In the genomic region with DNA sequence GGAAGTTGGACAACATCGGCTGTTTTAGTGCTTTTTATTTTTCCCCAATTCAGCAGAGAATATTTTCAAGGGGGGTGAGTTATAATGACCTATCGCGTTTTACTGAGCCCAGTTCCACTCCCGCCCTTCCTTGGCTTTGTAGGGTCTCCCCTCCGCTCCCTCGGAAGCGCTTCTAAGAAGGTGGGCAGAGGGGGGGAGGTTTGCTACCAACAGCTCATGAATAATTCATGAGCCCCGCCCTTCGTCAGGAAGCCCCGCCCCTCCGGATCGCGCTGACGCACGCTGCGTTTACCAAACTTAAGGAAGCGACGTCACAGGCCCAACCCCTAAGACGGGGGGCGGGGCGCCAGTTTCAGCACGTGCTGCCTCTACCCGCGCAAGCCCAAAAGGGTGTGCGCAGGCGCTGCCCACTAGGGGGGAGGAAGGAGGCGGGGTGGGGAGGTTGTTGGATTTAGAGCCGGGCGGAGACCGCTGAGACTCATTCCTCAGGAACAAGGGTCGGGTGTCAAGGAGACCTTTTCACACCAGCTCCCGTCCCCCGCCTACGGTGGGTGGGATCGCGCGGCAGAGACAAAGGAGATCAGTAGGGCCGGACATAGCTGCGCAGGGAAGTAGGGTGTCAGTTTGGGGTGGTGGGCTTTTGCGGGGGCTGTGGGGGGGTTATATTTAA, we compare ENCODE assay signal across 1 cellular context.
TF ChIP-seq lines count a peak whose summit lies in the region.

No MANE protein-coding gene starts in this region.

TF ChIP-seq in HEK293, 187 proteins besides CTCF, POLR2A, EP300 and RAD21 (continued from another document and continues in another):
- TF ChIP-seq, protein P1, sequence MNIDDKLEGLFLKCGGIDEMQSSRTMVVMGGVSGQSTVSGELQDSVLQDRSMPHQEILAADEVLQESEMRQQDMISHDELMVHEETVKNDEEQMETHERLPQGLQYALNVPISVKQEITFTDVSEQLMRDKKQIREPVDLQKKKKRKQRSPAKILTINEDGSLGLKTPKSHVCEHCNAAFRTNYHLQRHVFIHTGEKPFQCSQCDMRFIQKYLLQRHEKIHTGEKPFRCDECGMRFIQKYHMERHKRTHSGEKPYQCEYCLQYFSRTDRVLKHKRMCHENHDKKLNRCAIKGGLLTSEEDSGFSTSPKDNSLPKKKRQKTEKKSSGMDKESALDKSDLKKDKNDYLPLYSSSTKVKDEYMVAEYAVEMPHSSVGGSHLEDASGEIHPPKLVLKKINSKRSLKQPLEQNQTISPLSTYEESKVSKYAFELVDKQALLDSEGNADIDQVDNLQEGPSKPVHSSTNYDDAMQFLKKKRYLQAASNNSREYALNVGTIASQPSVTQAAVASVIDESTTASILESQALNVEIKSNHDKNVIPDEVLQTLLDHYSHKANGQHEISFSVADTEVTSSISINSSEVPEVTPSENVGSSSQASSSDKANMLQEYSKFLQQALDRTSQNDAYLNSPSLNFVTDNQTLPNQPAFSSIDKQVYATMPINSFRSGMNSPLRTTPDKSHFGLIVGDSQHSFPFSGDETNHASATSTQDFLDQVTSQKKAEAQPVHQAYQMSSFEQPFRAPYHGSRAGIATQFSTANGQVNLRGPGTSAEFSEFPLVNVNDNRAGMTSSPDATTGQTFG (tag by site-specific recombination; IDR thresholded peaks at IDR 0.05; ENCODE audit: borderline replicate concordance) = no peak
- TF ChIP-seq SALL2 (tag by site-specific recombination; IDR thresholded peaks at IDR 0.05; ENCODE audit: borderline replicate concordance) (no peak), ZNF341 (tag by site-specific recombination; IDR thresholded peaks at IDR 0.05; ENCODE audit: low read depth) (peak; percentile 100), ZSCAN30 (tag by site-specific recombination; IDR thresholded peaks at IDR 0.05) (peak; percentile 5), KLF1 (tag by site-specific recombination; IDR thresholded peaks at IDR 0.05) (peak; percentile 74), ZNF37A (tag by site-specific recombination; IDR thresholded peaks at IDR 0.05) (no peak), ZNF132 (tag by site-specific recombination; IDR thresholded peaks at IDR 0.05; ENCODE audit: borderline replicate concordance) (no peak), ZNF221 (tag by site-specific recombination; IDR thresholded peaks at IDR 0.05; ENCODE audit: borderline replicate concordance) (peak; percentile 90; the same call in 1 of the 2 replicates), SP3 (tag by site-specific recombination; IDR thresholded peaks at IDR 0.05) (peak; percentile 93), PRDM1 (tag by site-specific recombination; IDR thresholded peaks at IDR 0.05) (no peak), ZNF624 (tag by site-specific recombination; IDR thresholded peaks at IDR 0.05) (no peak), ZNF610 (tag by site-specific recombination; IDR thresholded peaks at IDR 0.05; ENCODE audit: borderline replicate concordance) (peak; percentile 23; the same call in 1 of the 2 replicates), ZNF660 (tag by site-specific recombination; IDR thresholded peaks at IDR 0.05) (peak; percentile 48), ZNF302 (tag by site-specific recombination; IDR thresholded peaks at IDR 0.05; ENCODE audit: low read depth) (peak; percentile 18; the same call in 1 of the 2 replicates), SCRT2 (tag by site-specific recombination; IDR thresholded peaks at IDR 0.05) (0 out of 2 replicates have a peak, but pooled peaks have one; percentile 9), ZNF670 (tag by site-specific recombination; IDR thresholded peaks at IDR 0.05; ENCODE audit: low read depth) (no peak), ZNF324 (tag by site-specific recombination; IDR thresholded peaks at IDR 0.05) (no peak; the same call in 1 of the 2 replicates), SP7 (tag by site-specific recombination; IDR thresholded peaks at IDR 0.05) (no peak; the same call in 1 of the 2 replicates), ZNF621 (tag by site-specific recombination; IDR thresholded peaks at IDR 0.05) (no peak), ZNF48 (tag by site-specific recombination; IDR thresholded peaks at IDR 0.05) (no peak), BCL11A (tag by site-specific recombination; IDR thresholded peaks at IDR 0.05; ENCODE audit: low read depth) (0 out of 2 replicates have a peak, but pooled peaks have one; percentile 20), ZNF654 (tag by site-specific recombination; IDR thresholded peaks at IDR 0.05; ENCODE audit: low read depth) (no peak), ZNF404 (tag by site-specific recombination; IDR thresholded peaks at IDR 0.05) (no peak), ZNF785 (tag by site-specific recombination; IDR thresholded peaks at IDR 0.05) (no peak), ZNF623 (tag by site-specific recombination; IDR thresholded peaks at IDR 0.05) (0 out of 2 replicates have a peak, but pooled peaks have one; percentile 41), ZNF112 (tag by site-specific recombination; IDR thresholded peaks at IDR 0.05) (no peak), ZNF585B (tag by site-specific recombination; IDR thresholded peaks at IDR 0.05) (no peak), ZNF571 (tag by site-specific recombination; IDR thresholded peaks at IDR 0.05) (no peak), IKZF3 (tag by site-specific recombination; IDR thresholded peaks at IDR 0.05) (peak; percentile 82), YY2 (tag by site-specific recombination; IDR thresholded peaks at IDR 0.05) (no peak; the same call in 1 of the 2 replicates), ZNF133 (tag by site-specific recombination; IDR thresholded peaks at IDR 0.05) (no peak), ZNF658 (tag by site-specific recombination; IDR thresholded peaks at IDR 0.05) (no peak)
- TF ChIP-seq, protein P2, sequence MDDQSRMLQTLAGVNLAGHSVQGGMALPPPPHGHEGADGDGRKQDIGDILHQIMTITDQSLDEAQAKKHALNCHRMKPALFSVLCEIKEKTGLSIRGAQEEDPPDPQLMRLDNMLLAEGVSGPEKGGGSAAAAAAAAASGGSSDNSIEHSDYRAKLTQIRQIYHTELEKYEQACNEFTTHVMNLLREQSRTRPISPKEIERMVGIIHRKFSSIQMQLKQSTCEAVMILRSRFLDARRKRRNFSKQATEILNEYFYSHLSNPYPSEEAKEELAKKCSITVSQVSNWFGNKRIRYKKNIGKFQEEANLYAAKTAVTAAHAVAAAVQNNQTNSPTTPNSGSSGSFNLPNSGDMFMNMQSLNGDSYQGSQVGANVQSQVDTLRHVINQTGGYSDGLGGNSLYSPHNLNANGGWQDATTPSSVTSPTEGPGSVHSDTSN (CRISPR knock-in tag; IDR thresholded peaks at IDR 0.05) = peak; percentile 66; the same call in 1 of the 2 replicates
- TF ChIP-seq, protein P3, sequence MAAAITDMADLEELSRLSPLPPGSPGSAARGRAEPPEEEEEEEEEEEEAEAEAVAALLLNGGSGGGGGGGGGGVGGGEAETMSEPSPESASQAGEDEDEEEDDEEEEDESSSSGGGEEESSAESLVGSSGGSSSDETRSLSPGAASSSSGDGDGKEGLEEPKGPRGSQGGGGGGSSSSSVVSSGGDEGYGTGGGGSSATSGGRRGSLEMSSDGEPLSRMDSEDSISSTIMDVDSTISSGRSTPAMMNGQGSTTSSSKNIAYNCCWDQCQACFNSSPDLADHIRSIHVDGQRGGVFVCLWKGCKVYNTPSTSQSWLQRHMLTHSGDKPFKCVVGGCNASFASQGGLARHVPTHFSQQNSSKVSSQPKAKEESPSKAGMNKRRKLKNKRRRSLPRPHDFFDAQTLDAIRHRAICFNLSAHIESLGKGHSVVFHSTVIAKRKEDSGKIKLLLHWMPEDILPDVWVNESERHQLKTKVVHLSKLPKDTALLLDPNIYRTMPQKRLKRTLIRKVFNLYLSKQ (tag by site-specific recombination; IDR thresholded peaks at IDR 0.05; ENCODE audit: borderline replicate concordance) = no peak
- TF ChIP-seq, protein P4, sequence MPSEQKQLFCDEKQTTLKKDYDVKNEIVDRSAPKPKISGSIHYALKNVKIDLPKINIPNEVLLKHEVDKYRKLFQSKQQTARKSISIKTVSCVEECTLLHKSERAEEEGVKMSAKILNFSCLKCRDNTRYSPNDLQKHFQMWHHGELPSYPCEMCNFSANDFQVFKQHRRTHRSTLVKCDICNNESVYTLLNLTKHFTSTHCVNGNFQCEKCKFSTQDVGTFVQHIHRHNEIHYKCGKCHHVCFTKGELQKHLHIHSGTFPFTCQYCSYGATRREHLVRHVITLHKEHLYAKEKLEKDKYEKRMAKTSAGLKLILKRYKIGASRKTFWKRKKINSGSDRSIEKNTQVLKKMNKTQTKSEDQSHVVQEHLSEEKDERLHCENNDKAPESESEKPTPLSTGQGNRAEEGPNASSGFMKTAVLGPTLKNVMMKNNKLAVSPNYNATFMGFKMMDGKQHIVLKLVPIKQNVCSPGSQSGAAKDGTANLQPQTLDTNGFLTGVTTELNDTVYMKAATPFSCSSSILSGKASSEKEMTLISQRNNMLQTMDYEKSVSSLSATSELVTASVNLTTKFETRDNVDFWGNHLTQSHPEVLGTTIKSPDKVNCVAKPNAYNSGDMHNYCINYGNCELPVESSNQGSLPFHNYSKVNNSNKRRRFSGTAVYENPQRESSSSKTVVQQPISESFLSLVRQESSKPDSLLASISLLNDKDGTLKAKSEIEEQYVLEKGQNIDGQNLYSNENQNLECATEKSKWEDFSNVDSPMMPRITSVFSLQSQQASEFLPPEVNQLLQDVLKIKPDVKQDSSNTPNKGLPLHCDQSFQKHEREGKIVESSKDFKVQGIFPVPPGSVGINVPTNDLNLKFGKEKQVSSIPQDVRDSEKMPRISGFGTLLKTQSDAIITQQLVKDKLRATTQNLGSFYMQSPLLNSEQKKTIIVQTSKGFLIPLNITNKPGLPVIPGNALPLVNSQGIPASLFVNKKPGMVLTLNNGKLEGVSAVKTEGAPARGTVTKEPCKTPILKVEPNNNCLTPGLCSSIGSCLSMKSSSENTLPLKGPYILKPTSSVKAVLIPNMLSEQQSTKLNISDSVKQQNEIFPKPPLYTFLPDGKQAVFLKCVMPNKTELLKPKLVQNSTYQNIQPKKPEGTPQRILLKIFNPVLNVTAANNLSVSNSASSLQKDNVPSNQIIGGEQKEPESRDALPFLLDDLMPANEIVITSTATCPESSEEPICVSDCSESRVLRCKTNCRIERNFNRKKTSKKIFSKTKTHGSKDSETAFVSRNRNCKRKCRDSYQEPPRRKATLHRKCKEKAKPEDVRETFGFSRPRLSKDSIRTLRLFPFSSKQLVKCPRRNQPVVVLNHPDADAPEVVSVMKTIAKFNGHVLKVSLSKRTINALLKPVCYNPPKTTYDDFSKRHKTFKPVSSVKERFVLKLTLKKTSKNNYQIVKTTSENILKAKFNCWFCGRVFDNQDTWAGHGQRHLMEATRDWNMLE (tag by site-specific recombination; conservative IDR thresholded peaks at IDR 0.05; ENCODE audit: low read depth) = 0 out of 2 replicates have a peak, but pooled peaks have one; percentile 10
- TF ChIP-seq, protein P5, sequence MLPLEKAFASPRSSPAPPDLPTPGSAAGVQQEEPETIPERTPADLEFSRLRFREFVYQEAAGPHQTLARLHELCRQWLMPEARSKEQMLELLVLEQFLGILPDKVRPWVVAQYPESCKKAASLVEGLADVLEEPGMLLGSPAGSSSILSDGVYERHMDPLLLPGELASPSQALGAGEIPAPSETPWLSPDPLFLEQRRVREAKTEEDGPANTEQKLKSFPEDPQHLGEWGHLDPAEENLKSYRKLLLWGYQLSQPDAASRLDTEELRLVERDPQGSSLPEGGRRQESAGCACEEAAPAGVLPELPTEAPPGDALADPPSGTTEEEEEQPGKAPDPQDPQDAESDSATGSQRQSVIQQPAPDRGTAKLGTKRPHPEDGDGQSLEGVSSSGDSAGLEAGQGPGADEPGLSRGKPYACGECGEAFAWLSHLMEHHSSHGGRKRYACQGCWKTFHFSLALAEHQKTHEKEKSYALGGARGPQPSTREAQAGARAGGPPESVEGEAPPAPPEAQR (tag by site-specific recombination; IDR thresholded peaks at IDR 0.05) = 0 out of 2 replicates have a peak, but pooled peaks have one; percentile 56
- TF ChIP-seq, protein P6, sequence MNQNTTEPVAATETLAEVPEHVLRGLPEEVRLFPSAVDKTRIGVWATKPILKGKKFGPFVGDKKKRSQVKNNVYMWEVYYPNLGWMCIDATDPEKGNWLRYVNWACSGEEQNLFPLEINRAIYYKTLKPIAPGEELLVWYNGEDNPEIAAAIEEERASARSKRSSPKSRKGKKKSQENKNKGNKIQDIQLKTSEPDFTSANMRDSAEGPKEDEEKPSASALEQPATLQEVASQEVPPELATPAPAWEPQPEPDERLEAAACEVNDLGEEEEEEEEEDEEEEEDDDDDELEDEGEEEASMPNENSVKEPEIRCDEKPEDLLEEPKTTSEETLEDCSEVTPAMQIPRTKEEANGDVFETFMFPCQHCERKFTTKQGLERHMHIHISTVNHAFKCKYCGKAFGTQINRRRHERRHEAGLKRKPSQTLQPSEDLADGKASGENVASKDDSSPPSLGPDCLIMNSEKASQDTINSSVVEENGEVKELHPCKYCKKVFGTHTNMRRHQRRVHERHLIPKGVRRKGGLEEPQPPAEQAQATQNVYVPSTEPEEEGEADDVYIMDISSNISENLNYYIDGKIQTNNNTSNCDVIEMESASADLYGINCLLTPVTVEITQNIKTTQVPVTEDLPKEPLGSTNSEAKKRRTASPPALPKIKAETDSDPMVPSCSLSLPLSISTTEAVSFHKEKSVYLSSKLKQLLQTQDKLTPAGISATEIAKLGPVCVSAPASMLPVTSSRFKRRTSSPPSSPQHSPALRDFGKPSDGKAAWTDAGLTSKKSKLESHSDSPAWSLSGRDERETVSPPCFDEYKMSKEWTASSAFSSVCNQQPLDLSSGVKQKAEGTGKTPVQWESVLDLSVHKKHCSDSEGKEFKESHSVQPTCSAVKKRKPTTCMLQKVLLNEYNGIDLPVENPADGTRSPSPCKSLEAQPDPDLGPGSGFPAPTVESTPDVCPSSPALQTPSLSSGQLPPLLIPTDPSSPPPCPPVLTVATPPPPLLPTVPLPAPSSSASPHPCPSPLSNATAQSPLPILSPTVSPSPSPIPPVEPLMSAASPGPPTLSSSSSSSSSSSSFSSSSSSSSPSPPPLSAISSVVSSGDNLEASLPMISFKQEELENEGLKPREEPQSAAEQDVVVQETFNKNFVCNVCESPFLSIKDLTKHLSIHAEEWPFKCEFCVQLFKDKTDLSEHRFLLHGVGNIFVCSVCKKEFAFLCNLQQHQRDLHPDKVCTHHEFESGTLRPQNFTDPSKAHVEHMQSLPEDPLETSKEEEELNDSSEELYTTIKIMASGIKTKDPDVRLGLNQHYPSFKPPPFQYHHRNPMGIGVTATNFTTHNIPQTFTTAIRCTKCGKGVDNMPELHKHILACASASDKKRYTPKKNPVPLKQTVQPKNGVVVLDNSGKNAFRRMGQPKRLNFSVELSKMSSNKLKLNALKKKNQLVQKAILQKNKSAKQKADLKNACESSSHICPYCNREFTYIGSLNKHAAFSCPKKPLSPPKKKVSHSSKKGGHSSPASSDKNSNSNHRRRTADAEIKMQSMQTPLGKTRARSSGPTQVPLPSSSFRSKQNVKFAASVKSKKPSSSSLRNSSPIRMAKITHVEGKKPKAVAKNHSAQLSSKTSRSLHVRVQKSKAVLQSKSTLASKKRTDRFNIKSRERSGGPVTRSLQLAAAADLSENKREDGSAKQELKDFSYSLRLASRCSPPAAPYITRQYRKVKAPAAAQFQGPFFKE (tag by site-specific recombination; IDR thresholded peaks at IDR 0.05; ENCODE audit: borderline replicate concordance) = no peak
